Comparison of ENCODE assay signal across 24 cellular contexts in the genomic region with DNA sequence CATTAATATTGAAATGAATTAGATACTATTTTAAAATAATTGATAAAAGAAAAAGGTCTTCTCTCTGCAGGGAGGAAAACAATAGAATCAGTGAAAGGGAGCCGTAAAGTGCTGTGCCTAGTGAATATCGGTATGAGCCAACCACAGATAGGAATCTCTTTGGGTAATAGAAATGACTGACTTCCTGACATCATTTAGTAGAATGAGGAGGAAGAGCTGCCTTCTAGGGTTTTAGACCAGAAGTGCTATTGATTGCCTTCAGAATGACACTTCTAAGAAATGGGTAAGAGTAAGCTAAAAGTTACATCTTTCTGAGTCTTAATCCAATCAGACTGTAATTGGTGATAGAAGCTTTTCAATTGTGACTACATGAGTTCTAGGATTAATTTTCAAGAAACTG.
"Had no signal": no experiment of that assay in that cellular context is flagged by ENCODE, and none has a peak within 500 bp of the region (broad histone marks: within the 10 kb centered on the region; RNA-seq: fewer than 3 reads in every experiment).

No MANE protein-coding gene starts in this region.

- DNase-seq: activated CD4-positive, alpha-beta T cell treated with anti-CD3 and anti-CD28 coated beads, Interleukin-2, amount 10 ng/mL, durations not matched to agents 24 days and 14 days; activated CD4-positive, alpha-beta T cell treated with anti-CD3 and anti-CD28 coated beads, Interleukin-2, amount 50 U/mL, for 48 hours; activated CD8-positive, alpha-beta memory T cell treated with anti-CD3 and anti-CD28 coated beads, Interleukin-2, amount 50 U/mL, for 48 hours; activated gamma-delta T cell treated with Interleukin-2 at 50 U/mL for 16 hours; activated naive CD4-positive, alpha-beta T cell treated with anti-CD3 and anti-CD28 coated beads, Interleukin-2, amount 10 ng/mL, durations not matched to agents 7 days and 5 days; activated naive CD8-positive, alpha-beta T cell treated with anti-CD3 and anti-CD28 coated beads for 36 hours; activated T-cell treated with anti-CD3 and anti-CD28 coated beads, Interleukin-2, amount 50 U/mL, for 24 hours; brain microvascular endothelial cell; cerebellar nuclear complex; MG63; MV-4-11; NCI-H1092 treated with DMSO at 0.1 percent for 48 hours; NCI-H1436; NCI-H1694 treated with DMSO at 0.1 percent for 48 hours; NCI-H2029 treated with DMSO at 0.1 percent for 48 hours; NCI-H345; NCI-H510A; NCI-H69; PC-3; SIG-M5; T-helper 17 cell; T1000 had no signal

- H3K9me3 Mint-ChIP-seq: activated CD4-positive, alpha-beta T cell treated with anti-CD3 and anti-CD28 coated beads, Interleukin-2, amount 10 ng/mL, durations not matched to agents 24 days and 14 days; activated naive CD4-positive, alpha-beta T cell treated with anti-CD3 and anti-CD28 coated beads, Interleukin-2, amount 10 ng/mL, durations not matched to agents 7 days and 5 days; activated naive CD8-positive, alpha-beta T cell treated with anti-CD3 and anti-CD28 coated beads for 36 hours; activated T-cell treated with anti-CD3 and anti-CD28 coated beads, Interleukin-2, amount 50 U/mL, for 24 hours had no signal

- H3K27me3 Mint-ChIP-seq: activated CD4-positive, alpha-beta T cell treated with anti-CD3 and anti-CD28 coated beads, Interleukin-2, amount 10 ng/mL, durations not matched to agents 24 days and 14 days; activated naive CD4-positive, alpha-beta T cell treated with anti-CD3 and anti-CD28 coated beads, Interleukin-2, amount 10 ng/mL, durations not matched to agents 7 days and 5 days had no signal

- H3K27ac ChIP-seq: brain microvascular endothelial cell, cardiac muscle cell had no signal

- ATAC-seq: activated CD4-positive, CD25-positive, alpha-beta regulatory T cell treated with anti-CD3 and anti-CD28 coated beads, Interleukin-2, amount 50 U/mL, for 24 hours; PC-3; T-helper 17 cell had no signal

- H3K27ac Mint-ChIP-seq: activated CD4-positive, alpha-beta T cell treated with anti-CD3 and anti-CD28 coated beads, Interleukin-2, amount 10 ng/mL, durations not matched to agents 24 days and 14 days; activated naive CD4-positive, alpha-beta T cell treated with anti-CD3 and anti-CD28 coated beads, Interleukin-2, amount 10 ng/mL, durations not matched to agents 7 days and 5 days; activated naive CD8-positive, alpha-beta T cell treated with anti-CD3 and anti-CD28 coated beads for 36 hours; activated T-cell treated with anti-CD3 and anti-CD28 coated beads, Interleukin-2, amount 50 U/mL, for 24 hours; T-helper 17 cell had no signal

- H3K4me3 Mint-ChIP-seq: activated CD4-positive, alpha-beta T cell treated with anti-CD3 and anti-CD28 coated beads, Interleukin-2, amount 10 ng/mL, durations not matched to agents 24 days and 14 days; activated naive CD4-positive, alpha-beta T cell treated with anti-CD3 and anti-CD28 coated beads, Interleukin-2, amount 10 ng/mL, durations not matched to agents 7 days and 5 days; activated naive CD8-positive, alpha-beta T cell treated with anti-CD3 and anti-CD28 coated beads for 36 hours; activated T-cell treated with anti-CD3 and anti-CD28 coated beads, Interleukin-2, amount 50 U/mL, for 24 hours; T-helper 17 cell had no signal

- H3K9me3 ChIP-seq: MG63 had no signal

- H3K4me3 ChIP-seq: cardiac muscle cell, MG63 had no signal

- H3K27me3 ChIP-seq: brain microvascular endothelial cell, cardiac muscle cell, MG63 had no signal

- H3K36me3 ChIP-seq: brain microvascular endothelial cell, cardiac muscle cell, MG63 had no signal

- H3K4me1 Mint-ChIP-seq: activated naive CD4-positive, alpha-beta T cell treated with anti-CD3 and anti-CD28 coated beads, Interleukin-2, amount 10 ng/mL, durations not matched to agents 7 days and 5 days; activated naive CD8-positive, alpha-beta T cell treated with anti-CD3 and anti-CD28 coated beads for 36 hours; T-helper 17 cell had no signal

- H3K36me3 Mint-ChIP-seq: activated naive CD4-positive, alpha-beta T cell treated with anti-CD3 and anti-CD28 coated beads, Interleukin-2, amount 10 ng/mL, durations not matched to agents 7 days and 5 days; activated naive CD8-positive, alpha-beta T cell treated with anti-CD3 and anti-CD28 coated beads for 36 hours had no signal
